Comparison of ENCODE assay signal across 1 cellular context in the genomic region with DNA sequence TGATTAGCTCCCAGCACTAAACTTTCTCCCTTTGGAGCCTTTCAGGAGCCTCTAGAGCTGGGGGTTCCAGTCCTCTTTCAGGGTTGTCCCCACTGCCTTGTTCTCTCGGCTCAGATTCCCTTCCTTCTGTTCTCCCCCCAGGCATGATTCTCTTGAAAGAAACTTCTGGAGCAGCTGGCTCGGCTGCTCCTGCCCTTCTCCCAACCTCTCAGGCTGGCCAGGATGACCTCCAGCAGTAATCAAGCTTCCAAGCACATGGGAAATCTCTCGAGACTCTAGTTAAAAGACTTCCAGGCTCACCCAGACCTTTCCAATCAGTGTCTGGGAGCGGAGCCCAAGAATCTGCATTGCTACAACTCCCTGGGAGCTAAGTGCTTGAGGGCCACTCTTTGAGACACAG.
TF ChIP-seq lines count a peak whose summit lies in the region.

No MANE protein-coding gene starts in this region.

TF ChIP-seq in SK-N-SH treated with all-trans-retinoic acid at 6 μM for 48 hours, 23 proteins besides CTCF, POLR2A, EP300 and RAD21 (continued from another document):
- TF ChIP-seq, protein P1, sequence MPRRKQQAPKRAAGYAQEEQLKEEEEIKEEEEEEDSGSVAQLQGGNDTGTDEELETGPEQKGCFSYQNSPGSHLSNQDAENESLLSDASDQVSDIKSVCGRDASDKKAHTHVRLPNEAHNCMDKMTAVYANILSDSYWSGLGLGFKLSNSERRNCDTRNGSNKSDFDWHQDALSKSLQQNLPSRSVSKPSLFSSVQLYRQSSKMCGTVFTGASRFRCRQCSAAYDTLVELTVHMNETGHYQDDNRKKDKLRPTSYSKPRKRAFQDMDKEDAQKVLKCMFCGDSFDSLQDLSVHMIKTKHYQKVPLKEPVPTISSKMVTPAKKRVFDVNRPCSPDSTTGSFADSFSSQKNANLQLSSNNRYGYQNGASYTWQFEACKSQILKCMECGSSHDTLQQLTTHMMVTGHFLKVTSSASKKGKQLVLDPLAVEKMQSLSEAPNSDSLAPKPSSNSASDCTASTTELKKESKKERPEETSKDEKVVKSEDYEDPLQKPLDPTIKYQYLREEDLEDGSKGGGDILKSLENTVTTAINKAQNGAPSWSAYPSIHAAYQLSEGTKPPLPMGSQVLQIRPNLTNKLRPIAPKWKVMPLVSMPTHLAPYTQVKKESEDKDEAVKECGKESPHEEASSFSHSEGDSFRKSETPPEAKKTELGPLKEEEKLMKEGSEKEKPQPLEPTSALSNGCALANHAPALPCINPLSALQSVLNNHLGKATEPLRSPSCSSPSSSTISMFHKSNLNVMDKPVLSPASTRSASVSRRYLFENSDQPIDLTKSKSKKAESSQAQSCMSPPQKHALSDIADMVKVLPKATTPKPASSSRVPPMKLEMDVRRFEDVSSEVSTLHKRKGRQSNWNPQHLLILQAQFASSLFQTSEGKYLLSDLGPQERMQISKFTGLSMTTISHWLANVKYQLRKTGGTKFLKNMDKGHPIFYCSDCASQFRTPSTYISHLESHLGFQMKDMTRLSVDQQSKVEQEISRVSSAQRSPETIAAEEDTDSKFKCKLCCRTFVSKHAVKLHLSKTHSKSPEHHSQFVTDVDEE (CRISPR knock-in tag; IDR thresholded peaks at IDR 0.05), result no peak
TF ChIP-seq in SK-N-SH treated with all-trans-retinoic acid at 6 μM for 48 hours: peak in this region for 0.
